Comparison of ENCODE assay signal across 1 cellular context in the genomic region with DNA sequence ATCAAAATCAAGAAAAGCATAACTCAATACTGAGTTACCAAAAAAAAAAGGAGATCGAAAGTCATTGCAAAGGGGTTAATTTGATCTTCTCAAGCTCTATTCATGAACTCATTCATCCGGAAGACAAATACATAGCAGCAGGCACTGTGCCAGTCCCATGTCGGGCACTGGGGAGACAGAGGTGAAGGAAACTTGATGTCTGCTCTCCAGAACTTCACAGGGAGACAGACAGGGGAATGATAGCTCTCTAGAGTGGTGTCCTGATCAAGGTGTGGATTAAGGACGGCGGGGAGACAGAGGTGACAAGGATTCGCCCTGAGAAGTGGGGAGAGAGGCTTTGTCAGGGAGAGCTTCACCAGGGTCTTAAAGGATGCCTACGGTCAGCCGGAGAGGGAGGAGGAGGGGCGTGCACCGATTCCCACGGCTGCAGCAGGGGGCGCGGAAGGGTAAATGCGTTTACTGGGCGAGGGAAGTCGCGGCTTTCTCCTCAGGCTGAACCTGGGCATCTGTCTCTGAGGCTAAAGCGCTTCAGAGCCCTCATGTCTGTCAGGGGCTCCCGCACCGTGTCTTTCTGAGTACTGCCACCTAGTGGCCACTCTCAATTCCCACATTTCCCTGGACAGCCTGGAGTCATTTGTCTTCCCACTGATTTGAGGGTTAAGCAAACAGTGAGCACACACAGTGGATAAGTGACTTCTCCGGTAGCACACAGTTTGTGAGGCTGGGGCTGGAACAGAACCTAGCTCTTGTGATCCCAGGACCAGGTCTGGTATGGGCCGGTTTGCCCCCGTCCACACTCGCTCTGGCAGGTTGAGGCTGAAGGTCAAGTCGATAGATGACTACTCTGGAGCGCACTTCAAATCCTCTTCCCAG.
A peak's percentile ranks its signal among the peaks of the same experiment; 100 is the strongest.
TF ChIP-seq lines count a peak whose summit lies in the region.

No MANE protein-coding gene starts in this region.

TF ChIP-seq in HepG2, 621 proteins besides CTCF, POLR2A, EP300 and RAD21 (continued from another document):
- TF ChIP-seq, protein P1, sequence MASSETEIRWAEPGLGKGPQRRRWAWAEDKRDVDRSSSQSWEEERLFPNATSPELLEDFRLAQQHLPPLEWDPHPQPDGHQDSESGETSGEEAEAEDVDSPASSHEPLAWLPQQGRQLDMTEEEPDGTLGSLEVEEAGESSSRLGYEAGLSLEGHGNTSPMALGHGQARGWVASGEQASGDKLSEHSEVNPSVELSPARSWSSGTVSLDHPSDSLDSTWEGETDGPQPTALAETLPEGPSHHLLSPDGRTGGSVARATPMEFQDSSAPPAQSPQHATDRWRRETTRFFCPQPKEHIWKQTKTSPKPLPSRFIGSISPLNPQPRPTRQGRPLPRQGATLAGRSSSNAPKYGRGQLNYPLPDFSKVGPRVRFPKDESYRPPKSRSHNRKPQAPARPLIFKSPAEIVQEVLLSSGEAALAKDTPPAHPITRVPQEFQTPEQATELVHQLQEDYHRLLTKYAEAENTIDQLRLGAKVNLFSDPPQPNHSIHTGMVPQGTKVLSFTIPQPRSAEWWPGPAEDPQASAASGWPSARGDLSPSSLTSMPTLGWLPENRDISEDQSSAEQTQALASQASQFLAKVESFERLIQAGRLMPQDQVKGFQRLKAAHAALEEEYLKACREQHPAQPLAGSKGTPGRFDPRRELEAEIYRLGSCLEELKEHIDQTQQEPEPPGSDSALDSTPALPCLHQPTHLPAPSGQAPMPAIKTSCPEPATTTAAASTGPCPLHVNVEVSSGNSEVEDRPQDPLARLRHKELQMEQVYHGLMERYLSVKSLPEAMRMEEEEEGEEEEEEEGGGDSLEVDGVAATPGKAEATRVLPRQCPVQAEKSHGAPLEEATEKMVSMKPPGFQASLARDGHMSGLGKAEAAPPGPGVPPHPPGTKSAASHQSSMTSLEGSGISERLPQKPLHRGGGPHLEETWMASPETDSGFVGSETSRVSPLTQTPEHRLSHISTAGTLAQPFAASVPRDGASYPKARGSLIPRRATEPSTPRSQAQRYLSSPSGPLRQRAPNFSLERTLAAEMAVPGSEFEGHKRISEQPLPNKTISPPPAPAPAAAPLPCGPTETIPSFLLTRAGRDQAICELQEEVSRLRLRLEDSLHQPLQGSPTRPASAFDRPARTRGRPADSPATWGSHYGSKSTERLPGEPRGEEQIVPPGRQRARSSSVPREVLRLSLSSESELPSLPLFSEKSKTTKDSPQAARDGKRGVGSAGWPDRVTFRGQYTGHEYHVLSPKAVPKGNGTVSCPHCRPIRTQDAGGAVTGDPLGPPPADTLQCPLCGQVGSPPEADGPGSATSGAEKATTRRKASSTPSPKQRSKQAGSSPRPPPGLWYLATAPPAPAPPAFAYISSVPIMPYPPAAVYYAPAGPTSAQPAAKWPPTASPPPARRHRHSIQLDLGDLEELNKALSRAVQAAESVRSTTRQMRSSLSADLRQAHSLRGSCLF (CRISPR knock-in tag; IDR thresholded peaks at IDR 0.05; ENCODE audit: borderline replicate concordance): no peak
- TF ChIP-seq ARNT2 (CRISPR knock-in tag; IDR thresholded peaks at IDR 0.05; ENCODE audit: low read depth) (no peak), SCMH1 (CRISPR knock-in tag; IDR thresholded peaks at IDR 0.05; ENCODE audit: borderline replicate concordance) (no peak), NFIC (IDR thresholded peaks at IDR 0.05; ENCODE audit: low read length) (no peak), BCL6 (CRISPR knock-in tag; IDR thresholded peaks at IDR 0.05) (peak; percentile 78), GATAD2A (CRISPR knock-in tag; IDR thresholded peaks at IDR 0.05) (peak; percentile 42; the same call in 1 of the 2 replicates), XBP1 (CRISPR knock-in tag; IDR thresholded peaks at IDR 0.05) (no peak), SMC3 (IDR thresholded peaks at IDR 0.05; ENCODE audit: low read length) (peak; percentile 93), ZNF496 (CRISPR knock-in tag; IDR thresholded peaks at IDR 0.05; ENCODE audit: insufficient replicate concordance) (no peak), ZNF549 (CRISPR knock-in tag; IDR thresholded peaks at IDR 0.05) (no peak), SRSF1 (optimal IDR thresholded peaks at IDR 0.05; ENCODE audit: low read depth, low read length) (no peak), ISL2 (CRISPR knock-in tag; IDR thresholded peaks at IDR 0.05) (0 out of 2 replicates have a peak, but pooled peaks have one; percentile 22), MED1 (CRISPR knock-in tag; IDR thresholded peaks at IDR 0.05) (no peak), ZBTB42 (CRISPR knock-in tag; IDR thresholded peaks at IDR 0.05) (no peak), ZMYM2 (CRISPR knock-in tag; IDR thresholded peaks at IDR 0.05) (no peak), NFKB2 (CRISPR knock-in tag; IDR thresholded peaks at IDR 0.05; ENCODE audit: borderline replicate concordance) (peak; percentile 24; the same call in 1 of the 2 replicates)
